In the genomic region with DNA sequence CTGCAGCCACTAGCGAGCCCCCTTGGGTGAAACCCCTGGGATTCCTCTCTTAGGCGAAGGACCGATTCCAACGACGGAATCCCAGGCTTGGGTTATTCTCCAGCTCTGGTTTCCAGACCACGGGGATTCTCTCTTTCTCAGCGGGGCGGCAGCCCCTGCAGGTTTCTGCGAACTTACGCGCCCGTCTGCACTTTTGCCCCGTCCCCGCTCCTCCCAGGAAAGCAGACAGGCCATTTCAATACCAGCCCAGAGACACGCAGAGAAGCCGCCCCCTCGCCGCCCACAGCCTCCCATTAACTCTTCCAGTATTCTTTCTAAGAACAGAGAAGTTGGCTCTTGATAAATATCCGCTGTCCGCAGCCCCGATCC, we compare ENCODE assay signal across 12 cellular contexts. TPM values are rescaled to one million over a fixed set of nuclear protein-coding genes. Genes with fewer than 3 reads are reported as not detected.
A peak's percentile ranks its signal among the peaks of the same experiment; 100 is the strongest.
DNase-seq lines count a peak whose midpoint lies in the region; ATAC-seq, FAIRE-seq and TF ChIP-seq lines count a peak whose summit lies in the region.
"Had no signal": no experiment of that assay in that cellular context is flagged by ENCODE, and none has a peak within 500 bp of the region (broad histone marks: within the 10 kb centered on the region; RNA-seq: fewer than 3 reads in every experiment).

No MANE protein-coding gene starts in this region.

- H2AFZ ChIP-seq in neuronal stem cell (ENCODE audit: low read length) (peak overlapping the region; percentile 78), HepG2 (ENCODE audit: low read length) (no peak overlapping the region)

- TF ChIP-seq POLR2A in HepG2 (IDR thresholded peaks at IDR 0.05; ENCODE audit: insufficient read depth in 1 of 2, low read depth in 2 of 2, low read length in 2 of 2) (no peak), heart left ventricle (IDR thresholded peaks at IDR 0.05) (no peak)

- H3K18ac ChIP-seq in neuronal stem cell (ENCODE audit: low read length) = no peak overlapping the region

- TF ChIP-seq CTCF in GM06990 (IDR thresholded peaks at IDR 0.05; ENCODE audit: insufficient read depth, low read length, poor library complexity, severe bottlenecking) = no peak
- TF ChIP-seq CTCF in choroid plexus epithelial cell (conservative IDR thresholded peaks at IDR 0.05; ENCODE audit: low read depth, low read length) = no peak
- no peak for TF ChIP-seq CTCF in HepG2 (CRISPR knock-in tag; IDR thresholded peaks at IDR 0.05)
- TF ChIP-seq CTCF in heart left ventricle (IDR thresholded peaks at IDR 0.05) = no peak

- H3K4me1 ChIP-seq in neuronal stem cell (ENCODE audit: control insufficient read depth in 2 of 2, insufficient read depth in 1 of 2, low read depth in 1 of 2, low read length in 2 of 2) = peaks cover 0 to 10% of the 10 kb centered on the region in 2 donors
- no peaks in the 10 kb centered on the region for H3K4me1 ChIP-seq in HepG2 (ENCODE audit: insufficient read depth, low read length)
- H3K4me1 ChIP-seq in heart left ventricle = peaks cover 0 to 26% (median 0%) of the 10 kb centered on the region in 12 donors

- FAIRE-seq in HepG2 (lab: Jason Lieb, UNC) = no peak
- FAIRE-seq: HTR-8/SVneo, islet of Langerhans had no signal

- no peak overlapping the region for H3K14ac ChIP-seq in neuronal stem cell (ENCODE audit: low read length)

- H2BK5ac ChIP-seq in neuronal stem cell (ENCODE audit: low read length) = no peak overlapping the region

- H3K79me2 ChIP-seq in HepG2 (ENCODE audit: insufficient read depth, low read length) = no peaks in the 10 kb centered on the region

- no peak overlapping the region for H3K27ac ChIP-seq in neuronal stem cell (replicated peaks; ENCODE audit: low read length)
- H3K27ac ChIP-seq in HepG2 (ENCODE audit: extremely low read length, insufficient read depth, low read length) = no peak overlapping the region
- no peak overlapping the region for H3K27ac ChIP-seq in heart left ventricle

- no peak overlapping the region for H3K23ac ChIP-seq in neuronal stem cell (ENCODE audit: low read depth, low read length, poor library complexity)

- no peak overlapping the region for H2BK120ac ChIP-seq in neuronal stem cell (ENCODE audit: low read depth, low read length)

- H2BK12ac ChIP-seq in neuronal stem cell (ENCODE audit: low read length) = no peak overlapping the region

- no peaks in the 10 kb centered on the region for H3K9me3 ChIP-seq in neuronal stem cell (replicated peaks in 1 of 2; ENCODE audit: control insufficient read depth in 2 of 2, insufficient read depth in 1 of 2, low read depth in 1 of 2, low read length in 2 of 2)
- H3K9me3 ChIP-seq in HepG2 (ENCODE audit: low read length) = no peaks in the 10 kb centered on the region
- no peaks in the 10 kb centered on the region for H3K9me3 ChIP-seq in heart left ventricle

- intact Hi-C loops in HepG2 (cut with micrococcal nuclease; ENCODE audit: unreplicated experiment) (no loop called here), heart left ventricle (cut with DNase I) (loop anchor here in 4 of 10 donors (10.0 kb wide), 1 partner anchor 1608 kb away; no protein-coding TSS in a partner anchor)

- no peak overlapping the region for H2BK15ac ChIP-seq in neuronal stem cell (ENCODE audit: low read length)

- H4K8ac ChIP-seq in neuronal stem cell (ENCODE audit: low read depth, low read length) = no peak overlapping the region

- peak overlapping the region; percentile 88 for H3K4me2 ChIP-seq in neuronal stem cell (ENCODE audit: insufficient read depth, low read length, poor library complexity, severe bottlenecking)
- H3K4me2 ChIP-seq in HepG2 (ENCODE audit: low read depth, low read length) = no peak overlapping the region

- H4K20me1 ChIP-seq in HepG2 (ENCODE audit: insufficient read depth, low read length) = no peaks in the 10 kb centered on the region

- POLR2A ChIA-PET in HepG2 (lab: Yijun Ruan, JAX) = no interaction called here

- no peak overlapping the region for H3K4me3 ChIP-seq in GM06990 (replicated peaks; ENCODE audit: low read depth, low read length)
- H3K4me3 ChIP-seq in choroid plexus epithelial cell (ENCODE audit: low read depth, low read length) = peak overlapping the region; percentile 44
- H3K4me3 ChIP-seq in neuronal stem cell (ENCODE audit: low read length in 2 of 2) = peak overlapping the region in 1 of 2 donors; percentile 78
- no peak overlapping the region for H3K4me3 ChIP-seq in HepG2 (replicated peaks in 1 of 3; ENCODE audit: insufficient read depth in 1 of 3, low read depth in 2 of 3, low read length in 3 of 3)
- H3K4me3 ChIP-seq in heart left ventricle = peak overlapping the region in 2 of 12 donors; percentile 22 to 40

- no CpG with 5 or more reads among the region's 21 CpGs for WGBS in neuronal stem cell (ENCODE audit: extremely low coverage in 2 of 2, insufficient read length in 2 of 2, insufficient replicate concordance in 1 of 2), 2 donors
- WGBS in HepG2 (ENCODE audit: low lambda C conversion rate) = 15% methylated on average over 11 of the region's 21 CpGs
- 1 to 2% (median 1%) methylated on average over 15 to 21 of the region's 21 CpGs for WGBS in heart left ventricle, 4 donors

- H3K4ac ChIP-seq in neuronal stem cell (ENCODE audit: low read length) = no peak overlapping the region

- H3K36me3 ChIP-seq in GM06990 (ENCODE audit: control insufficient read depth, insufficient read depth, low read length) (no peaks in the 10 kb centered on the region), neuronal stem cell (replicated peaks in 1 of 2; ENCODE audit: control insufficient read depth in 2 of 2, insufficient read depth in 2 of 2, low read length in 2 of 2) (no peaks in the 10 kb centered on the region), HepG2 (replicated peaks in 1 of 2; ENCODE audit: control insufficient read depth in 1 of 2, insufficient read depth in 2 of 2, low read length in 2 of 2) (no peaks in the 10 kb centered on the region), heart left ventricle (no peaks in the 10 kb centered on the region)

- CTCF ChIA-PET in HepG2 (lab: Yijun Ruan, JAX; ENCODE audit: low intra/inter-chr PET ratio, low total read pairs) = no interaction called here

- ATAC-seq in HepG2 (no peak), GM19351 (IDR thresholded peaks at IDR 0.05; ENCODE audit: unreplicated experiment) (no peak), heart left ventricle (no peak)
- ATAC-seq: right cardiac atrium had no signal

- TF ChIP-seq EP300 in HepG2 (IDR thresholded peaks at IDR 0.05; ENCODE audit: low read depth in 2 of 2, low read length in 2 of 2) = no peak
- TF ChIP-seq EP300 in HepG2 (CRISPR knock-in tag; IDR thresholded peaks at IDR 0.05; ENCODE audit: borderline replicate concordance) = no peak

- TF ChIP-seq RAD21 in HepG2 (CRISPR knock-in tag; IDR thresholded peaks at IDR 0.05) = no peak

- in situ Hi-C loops in HepG2 (cut with HindIII; ENCODE audit: extremely low pct_ligation_motif_present, low pct_unique_long_range_greater_than_20kb) = loop anchor here (10.0 to 25.0 kb wide), 2 partner anchors 1608 to 1756 kb away; no protein-coding TSS in a partner anchor

- DNase-seq in GM06990 (ENCODE audit: extremely low read depth, insufficient read length) (peak; percentile 1), NCI-H1105 (lab: John Stamatoyannopoulos, UW) (peak; percentile 35), choroid plexus epithelial cell (ENCODE audit: low read depth) (no peak), neuronal stem cell (ENCODE audit: low spot score) (peak; percentile 39), HepG2 (ENCODE audit: low spot score) (no peak), AG08395 (ENCODE audit: low spot score) (no peak), heart left ventricle (no peak)
- DNase-seq: right cardiac atrium; stimulated activated naive CD4-positive, alpha-beta T cell treated with Interleukin-2 at 50 U/mL for 16 hours had no signal

- H3K9ac ChIP-seq in neuronal stem cell (ENCODE audit: low read depth, low read length, poor library complexity) = no peak overlapping the region
- no peak overlapping the region for H3K9ac ChIP-seq in HepG2 (ENCODE audit: insufficient read depth, low read depth, low read length)

- no TSS peak for BruUV-seq in HepG2 (replicated peaks; lab: Mats Ljungman, UMichigan)

- H2AK5ac ChIP-seq in neuronal stem cell (ENCODE audit: low read depth, low read length) = no peak overlapping the region

- no peaks in the 10 kb centered on the region for H3K79me1 ChIP-seq in neuronal stem cell (ENCODE audit: low read depth, low read length)

- no peaks in the 10 kb centered on the region for H3K27me3 ChIP-seq in GM06990 (replicated peaks; ENCODE audit: control insufficient read depth, insufficient read depth, low read length)
- peaks cover 15 to 43% (median 36%) of the 10 kb centered on the region in 3 experiments for H3K27me3 ChIP-seq in neuronal stem cell (ENCODE audit: control insufficient read depth in 3 of 3, insufficient read depth in 3 of 3, low read depth in 1 of 3, low read length in 3 of 3)
- peaks cover 1 to 19% of the 10 kb centered on the region in 2 experiments; a peak in 3 of 5 replicates for H3K27me3 ChIP-seq in HepG2 (ENCODE audit: control insufficient read depth in 1 of 2, insufficient read depth in 2 of 2, low read length in 2 of 2)
- H3K27me3 ChIP-seq in heart left ventricle = peaks cover 7 to 79% (median 33%) of the 10 kb centered on the region in 9 donors

- H4K91ac ChIP-seq in neuronal stem cell (ENCODE audit: low read depth, low read length, poor library complexity) = no peak overlapping the region

RNA-seq across cellular contexts. Expression of gene CBLN2, which starts 1.2 kb away (rescaled TPM):
- not detected for polyA plus RNA-seq in neuronal stem cell (2013, experiment 1 of 2)
- 0.01 TPM for polyA plus RNA-seq in neuronal stem cell (2013, experiment 2 of 2)
- total RNA-seq in HepG2 (2016; rRNA removed; fragmentation: Illumina TruSeq; extraction: Trizol) (not detected in 2 replicates), heart left ventricle (1 to 10 TPM in 1 of 9 donors, not detected in 8; 3.7 TPM)
- total RNA-seq in HepG2 (2016; cell fraction: cytosol; rRNA removed; fragmentation: Illumina TruSeq; extraction: Trizol; ENCODE audit: low read depth) = not detected in 2 replicates
- total RNA-seq in HepG2 (2016; cell fraction: insoluble cytoplasmic fraction; rRNA removed; fragmentation: Illumina TruSeq; extraction: Trizol) = not detected in 2 replicates
- total RNA-seq in HepG2 (2016; cell fraction: membrane; rRNA removed; fragmentation: Illumina TruSeq; extraction: Trizol) = not detected in 2 replicates
- not detected in 2 replicates for total RNA-seq in HepG2 (2016; cell fraction: nucleus; rRNA removed; fragmentation: Illumina TruSeq; extraction: Trizol)
- polyA plus RNA-seq in HepG2 (2011; rRNA removed) (not detected in 2 replicates), heart left ventricle (under 1 TPM in 1 of 2 donors, not detected in 1; 0.08 TPM)
- not detected in 2 replicates for polyA plus RNA-seq in HepG2 (2011; cell fraction: cytosol; rRNA removed)
- not detected in 2 replicates for polyA plus RNA-seq in HepG2 (2011; cell fraction: nucleus; rRNA removed)
- not detected in 2 replicates for polyA plus RNA-seq in HepG2 (2012)
- not detected in 2 replicates for polyA plus RNA-seq in HepG2 (2016; cell fraction: cytosol; fragmentation: Illumina TruSeq; extraction: Trizol; ENCODE audit: low read depth)
- polyA plus RNA-seq in HepG2 (2016; cell fraction: insoluble cytoplasmic fraction; fragmentation: Illumina TruSeq; extraction: Trizol; ENCODE audit: low read depth) = not detected in 2 replicates
- polyA plus RNA-seq in HepG2 (2016; cell fraction: membrane; fragmentation: Illumina TruSeq; extraction: Trizol; ENCODE audit: low read depth) = not detected in 2 replicates
- not detected in 2 replicates for polyA plus RNA-seq in HepG2 (2016; cell fraction: nucleus; fragmentation: Illumina TruSeq; extraction: Trizol; ENCODE audit: insufficient read depth, low read depth)
- polyA minus RNA-seq in HepG2 (2011; rRNA and poly(A)+ RNA removed; ENCODE audit: low replicate concordance) = not detected in 2 replicates
- not detected in 2 replicates for polyA minus RNA-seq in HepG2 (2011; cell fraction: cytosol; rRNA and poly(A)+ RNA removed)
- polyA minus RNA-seq in HepG2 (2011; cell fraction: nucleus; rRNA and poly(A)+ RNA removed) = not detected in 2 replicates

Comparison
In these comparisons a context has a peak if more than half of its experiments do, and no peak if none do; other contexts are left out.
1. DNase-seq: peak in GM06990 (single experiment), NCI-H1105 (single experiment) and neuronal stem cell (single experiment); none in choroid plexus epithelial cell (single experiment), HepG2 (single experiment), AG08395 (single experiment) and heart left ventricle (0 of 5).